ENCODE assay signal across 10 cellular contexts in the genomic region with DNA sequence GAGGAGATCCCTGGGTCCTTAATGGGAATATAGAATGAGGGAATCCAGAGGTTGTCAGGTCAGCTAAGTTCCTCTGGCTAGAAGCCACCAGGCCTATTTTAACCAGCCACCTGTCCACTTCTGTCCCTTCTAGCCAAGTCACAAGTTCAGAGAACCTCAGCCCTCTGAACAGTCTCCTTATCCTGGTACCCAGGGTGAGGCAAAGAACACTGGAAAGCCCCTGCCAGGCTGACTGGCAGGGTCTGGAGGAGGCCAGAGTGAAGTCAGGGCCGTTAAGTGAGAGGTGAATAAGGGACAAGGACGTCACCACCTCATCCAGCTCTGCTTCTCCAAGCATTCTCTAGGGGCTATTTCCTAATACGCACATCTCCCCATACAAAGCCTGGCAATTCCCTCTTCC. TPM values are rescaled to one million over a fixed set of nuclear protein-coding genes. Genes with fewer than 3 reads are reported as not detected.
DNase-seq lines count a peak whose midpoint lies in the region; ATAC-seq, FAIRE-seq and TF ChIP-seq lines count a peak whose summit lies in the region.
"Had no signal": no experiment of that assay in that cellular context is flagged by ENCODE, and none has a peak within 500 bp of the region (broad histone marks: within the 10 kb centered on the region; RNA-seq: fewer than 3 reads in every experiment).

No MANE protein-coding gene starts in this region.

- H3K4me3 ChIP-seq in HepG2 (replicated peaks in 1 of 3; ENCODE audit: insufficient read depth in 1 of 3, low read depth in 2 of 3, low read length in 3 of 3) (0 out of 6 replicates have a peak overlapping the region, but pooled peaks of 1 of the 3 experiments have one; percentile 20), right lobe of liver (no peak overlapping the region)
- no peak overlapping the region for H3K4me3 ChIP-seq in effector memory CD4-positive, alpha-beta T cell (ENCODE audit: insufficient read depth, low read depth, low read length, poor library complexity, severe bottlenecking)

- POLR2A ChIA-PET in HepG2 (lab: Yijun Ruan, JAX), result interaction anchor here (1.5 to 1.6 kb wide), 2 partner anchors 14 to 16 kb away, joined by 4 to 5 read pairs; a partner anchor contains a TSS

- peak overlapping the region; percentile 41 for H3K27ac Mint-ChIP-seq in central memory CD8-positive, alpha-beta T cell (ENCODE audit: low read depth)
- H3K27ac Mint-ChIP-seq in type B pancreatic cell, result peak overlapping the region; percentile 73

- ATAC-seq in HepG2 (no peak), right lobe of liver (no peak)
- no peak for ATAC-seq in central memory CD8-positive, alpha-beta T cell (replicated peaks; ENCODE audit: extremely low read depth, poor library complexity, severe bottlenecking)
- ATAC-seq: activated naive CD4-positive, alpha-beta T cell treated with anti-CD3 and anti-CD28 coated beads, Interleukin-2, amount 50 U/mL, for 72 hours had no signal

- peaks cover 53% of the 10 kb centered on the region for H3K79me2 ChIP-seq in HepG2 (ENCODE audit: insufficient read depth, low read length)

- no peaks in the 10 kb centered on the region for H3K9me3 ChIP-seq in HepG2 (ENCODE audit: low read length)
- H3K9me3 ChIP-seq in right lobe of liver, result no peaks in the 10 kb centered on the region
- no peaks in the 10 kb centered on the region for H3K9me3 ChIP-seq in effector memory CD4-positive, alpha-beta T cell (ENCODE audit: control insufficient read depth, low read length)

- WGBS in HepG2 (ENCODE audit: low lambda C conversion rate), result 85% methylated on average over 3 of the region's 3 CpGs
- 61% methylated on average over 3 of the region's 3 CpGs for WGBS in right lobe of liver (ENCODE audit: insufficient coverage, low coverage, low lambda C conversion rate, missing lambda C conversion rate)

- H3K4me1 ChIP-seq in HepG2 (ENCODE audit: insufficient read depth, low read length), result peaks cover 30% of the 10 kb centered on the region
- H3K4me1 ChIP-seq in right lobe of liver, result peaks cover 0 to 28% (median 8%) of the 10 kb centered on the region in 4 donors
- peaks cover 31% of the 10 kb centered on the region for H3K4me1 ChIP-seq in effector memory CD4-positive, alpha-beta T cell (ENCODE audit: control insufficient read depth, insufficient read depth, low read length, poor library complexity, severe bottlenecking)

- H3K27me3 ChIP-seq in HepG2 (ENCODE audit: control insufficient read depth in 1 of 2, insufficient read depth in 2 of 2, low read length in 2 of 2), result peaks cover 0 to 2% of the 10 kb centered on the region in 2 experiments; a peak in 1 of 5 replicates
- H3K27me3 ChIP-seq in right lobe of liver, result no peaks in the 10 kb centered on the region
- H3K27me3 ChIP-seq in effector memory CD4-positive, alpha-beta T cell (replicated peaks; ENCODE audit: control insufficient read depth, insufficient read depth, low read length, poor library complexity, severe bottlenecking), result no peaks in the 10 kb centered on the region

- intact Hi-C loops in HepG2 (cut with micrococcal nuclease; ENCODE audit: unreplicated experiment), result no loop called here
- intact Hi-C loops in right lobe of liver (cut with DNase I), result no loop called here

- no peak for TF ChIP-seq EP300 in HepG2 (IDR thresholded peaks at IDR 0.05; ENCODE audit: low read depth in 2 of 2, low read length in 2 of 2)
- no peak for TF ChIP-seq EP300 in HepG2 (CRISPR knock-in tag; IDR thresholded peaks at IDR 0.05; ENCODE audit: borderline replicate concordance)

- H3K36me3 ChIP-seq in HepG2 (replicated peaks in 1 of 2; ENCODE audit: control insufficient read depth in 1 of 2, insufficient read depth in 2 of 2, low read length in 2 of 2), result peaks cover 5 to 27% of the 10 kb centered on the region in 2 experiments; a peak in 3 of 5 replicates
- peaks cover 0 to 30% (median 11%) of the 10 kb centered on the region in 4 donors for H3K36me3 ChIP-seq in right lobe of liver
- H3K36me3 ChIP-seq in effector memory CD4-positive, alpha-beta T cell (ENCODE audit: control insufficient read depth, insufficient read depth, low read length), result peaks cover 20% of the 10 kb centered on the region

- H3K4me3 Mint-ChIP-seq in central memory CD8-positive, alpha-beta T cell, result peak overlapping the region; percentile 46
- H3K4me3 Mint-ChIP-seq in type B pancreatic cell, result peak overlapping the region; percentile 97

- no TSS peak for BruUV-seq in HepG2 (replicated peaks; lab: Mats Ljungman, UMichigan)

- H3K27me3 Mint-ChIP-seq in central memory CD8-positive, alpha-beta T cell, result no peaks in the 10 kb centered on the region
- no peaks in the 10 kb centered on the region for H3K27me3 Mint-ChIP-seq in type B pancreatic cell

- no peak for TF ChIP-seq POLR2A in HepG2 (IDR thresholded peaks at IDR 0.05; ENCODE audit: insufficient read depth in 1 of 2, low read depth in 2 of 2, low read length in 2 of 2)
- no peak for TF ChIP-seq POLR2A in right lobe of liver (IDR thresholded peaks at IDR 0.05)

- no peak overlapping the region for H2AFZ ChIP-seq in HepG2 (ENCODE audit: low read length)

- H3K4me2 ChIP-seq in HepG2 (ENCODE audit: low read depth, low read length), result peak overlapping the region; percentile 90

- CTCF ChIA-PET in HepG2 (lab: Yijun Ruan, JAX; ENCODE audit: low intra/inter-chr PET ratio, low total read pairs), result no interaction called here

- DNase-seq in HepG2 (ENCODE audit: low spot score) (no peak), right lobe of liver (no peak), type B pancreatic cell (ENCODE audit: extremely low spot score, unreplicated experiment) (no peak), NCI-H1092 (lab: John Stamatoyannopoulos, UW) (no peak)
- DNase-seq in central memory CD8-positive, alpha-beta T cell (ENCODE audit: low spot score in 2 of 2), result no peak
- no peak for DNase-seq in effector memory CD4-positive, alpha-beta T cell
- DNase-seq: NCI-H526; stimulated activated CD8-positive, alpha-beta memory T cell treated with anti-CD3 and anti-CD28 coated beads, Interleukin-4, amount 100 ng/mL, for 48 hours; T1000 had no signal

- H3K27ac ChIP-seq in HepG2 (ENCODE audit: extremely low read length, insufficient read depth, low read length), result no peak overlapping the region
- H3K27ac ChIP-seq in right lobe of liver, result no peak overlapping the region
- H3K27ac ChIP-seq in effector memory CD4-positive, alpha-beta T cell (ENCODE audit: insufficient read depth, low read length, poor library complexity, severe bottlenecking), result no peak overlapping the region

- H3K9me3 Mint-ChIP-seq in central memory CD8-positive, alpha-beta T cell, result no peaks in the 10 kb centered on the region
- no peaks in the 10 kb centered on the region for H3K9me3 Mint-ChIP-seq in type B pancreatic cell
- H3K9me3 Mint-ChIP-seq: activated naive CD4-positive, alpha-beta T cell treated with anti-CD3 and anti-CD28 coated beads, Interleukin-2, amount 50 U/mL, for 72 hours had no signal

- H3K4me1 Mint-ChIP-seq in central memory CD8-positive, alpha-beta T cell, result peaks cover 52% of the 10 kb centered on the region
- peaks cover 37% of the 10 kb centered on the region for H3K4me1 Mint-ChIP-seq in type B pancreatic cell (ENCODE audit: unreplicated experiment)

- TF ChIP-seq CTCF in HepG2 (CRISPR knock-in tag; IDR thresholded peaks at IDR 0.05), result no peak
- no peak for TF ChIP-seq CTCF in right lobe of liver (IDR thresholded peaks at IDR 0.05)
- TF ChIP-seq CTCF in type B pancreatic cell (conservative IDR thresholded peaks at IDR 0.05), result no peak

- no peaks in the 10 kb centered on the region for H4K20me1 ChIP-seq in HepG2 (ENCODE audit: insufficient read depth, low read length)

- no peak for FAIRE-seq in HepG2 (lab: Jason Lieb, UNC)

- in situ Hi-C loops in HepG2 (cut with HindIII; ENCODE audit: extremely low pct_ligation_motif_present, low pct_unique_long_range_greater_than_20kb), result no loop called here

- H3K9ac ChIP-seq in HepG2 (ENCODE audit: insufficient read depth, low read depth, low read length), result peak overlapping the region; percentile 24; the same call in 1 of the 2 replicates

- no peak for TF ChIP-seq RAD21 in HepG2 (CRISPR knock-in tag; IDR thresholded peaks at IDR 0.05)

- peaks cover 46% of the 10 kb centered on the region for H3K36me3 Mint-ChIP-seq in central memory CD8-positive, alpha-beta T cell (ENCODE audit: insufficient read depth)
- peaks cover 22% of the 10 kb centered on the region for H3K36me3 Mint-ChIP-seq in type B pancreatic cell

RNA-seq across cellular contexts. Expression of a gene that starts 2.7 kb away (rescaled TPM):
- total RNA-seq in HepG2 (2016; rRNA removed; fragmentation: Illumina TruSeq; extraction: Trizol) (19.8 and 32.0 TPM in 2 replicates), right lobe of liver (10 to 100 TPM; 25.9 to 34.6 (median 31.9) TPM), type B pancreatic cell (ENCODE audit: low replicate concordance) (138 and 154 TPM in 2 replicates)
- 19.4 and 21.9 TPM in 2 replicates for total RNA-seq in HepG2 (2016; cell fraction: cytosol; rRNA removed; fragmentation: Illumina TruSeq; extraction: Trizol; ENCODE audit: low read depth)
- total RNA-seq in HepG2 (2016; cell fraction: insoluble cytoplasmic fraction; rRNA removed; fragmentation: Illumina TruSeq; extraction: Trizol), result 18.5 and 25.6 TPM in 2 replicates
- total RNA-seq in HepG2 (2016; cell fraction: membrane; rRNA removed; fragmentation: Illumina TruSeq; extraction: Trizol), result 66.8 and 71.2 TPM in 2 replicates
- total RNA-seq in HepG2 (2016; cell fraction: nucleus; rRNA removed; fragmentation: Illumina TruSeq; extraction: Trizol), result 30.3 and 34.3 TPM in 2 replicates
- 118 and 126 TPM in 2 replicates for polyA plus RNA-seq in HepG2 (2011; rRNA removed)
- 101 and 109 TPM in 2 replicates for polyA plus RNA-seq in HepG2 (2011; cell fraction: cytosol; rRNA removed)
- polyA plus RNA-seq in HepG2 (2011; cell fraction: nucleus; rRNA removed), result 101 and 114 TPM in 2 replicates
- polyA plus RNA-seq in HepG2 (2012), result 127 and 151 TPM in 2 replicates
- polyA plus RNA-seq in HepG2 (2016; cell fraction: cytosol; fragmentation: Illumina TruSeq; extraction: Trizol; ENCODE audit: low read depth), result 143 and 153 TPM in 2 replicates
- polyA plus RNA-seq in HepG2 (2016; cell fraction: insoluble cytoplasmic fraction; fragmentation: Illumina TruSeq; extraction: Trizol; ENCODE audit: low read depth), result 110 and 145 TPM in 2 replicates
- 280 and 308 TPM in 2 replicates for polyA plus RNA-seq in HepG2 (2016; cell fraction: membrane; fragmentation: Illumina TruSeq; extraction: Trizol; ENCODE audit: low read depth)
- 149 and 153 TPM in 2 replicates for polyA plus RNA-seq in HepG2 (2016; cell fraction: nucleus; fragmentation: Illumina TruSeq; extraction: Trizol; ENCODE audit: insufficient read depth, low read depth)
- polyA minus RNA-seq in HepG2 (2011; rRNA and poly(A)+ RNA removed; ENCODE audit: low replicate concordance), result 128 and 176 TPM in 2 replicates
- polyA minus RNA-seq in HepG2 (2011; cell fraction: cytosol; rRNA and poly(A)+ RNA removed), result 85.9 and 95.1 TPM in 2 replicates
- polyA minus RNA-seq in HepG2 (2011; cell fraction: nucleus; rRNA and poly(A)+ RNA removed), result 45.1 and 50.7 TPM in 2 replicates

RNA-seq across cellular contexts. Expression of a gene that starts 3.2 kb away (rescaled TPM):
- total RNA-seq in HepG2 (2016; rRNA removed; fragmentation: Illumina TruSeq; extraction: Trizol) (68.0 and 69.8 TPM in 2 replicates), right lobe of liver (10 to 100 TPM; 14.2 to 29.6 (median 22.9) TPM), type B pancreatic cell (ENCODE audit: low replicate concordance) (43.1 and 55.7 TPM in 2 replicates)
- total RNA-seq in HepG2 (2016; cell fraction: cytosol; rRNA removed; fragmentation: Illumina TruSeq; extraction: Trizol; ENCODE audit: low read depth), result 111 and 129 TPM in 2 replicates
- total RNA-seq in HepG2 (2016; cell fraction: insoluble cytoplasmic fraction; rRNA removed; fragmentation: Illumina TruSeq; extraction: Trizol), result 64.4 and 71.8 TPM in 2 replicates
- 142 and 154 TPM in 2 replicates for total RNA-seq in HepG2 (2016; cell fraction: membrane; rRNA removed; fragmentation: Illumina TruSeq; extraction: Trizol)
- 40.7 and 41.3 TPM in 2 replicates for total RNA-seq in HepG2 (2016; cell fraction: nucleus; rRNA removed; fragmentation: Illumina TruSeq; extraction: Trizol)
- 67.6 and 75.4 TPM in 2 replicates for polyA plus RNA-seq in HepG2 (2011; rRNA removed)
- polyA plus RNA-seq in HepG2 (2011; cell fraction: cytosol; rRNA removed), result 79.0 and 80.4 TPM in 2 replicates
- 109 and 116 TPM in 2 replicates for polyA plus RNA-seq in HepG2 (2011; cell fraction: nucleus; rRNA removed)
- polyA plus RNA-seq in HepG2 (2012), result 54.3 and 56.5 TPM in 2 replicates
- polyA plus RNA-seq in HepG2 (2016; cell fraction: cytosol; fragmentation: Illumina TruSeq; extraction: Trizol; ENCODE audit: low read depth), result 153 and 183 TPM in 2 replicates
- 78.9 and 80.0 TPM in 2 replicates for polyA plus RNA-seq in HepG2 (2016; cell fraction: insoluble cytoplasmic fraction; fragmentation: Illumina TruSeq; extraction: Trizol; ENCODE audit: low read depth)
- polyA plus RNA-seq in HepG2 (2016; cell fraction: membrane; fragmentation: Illumina TruSeq; extraction: Trizol; ENCODE audit: low read depth), result 162 and 180 TPM in 2 replicates
- polyA plus RNA-seq in HepG2 (2016; cell fraction: nucleus; fragmentation: Illumina TruSeq; extraction: Trizol; ENCODE audit: insufficient read depth, low read depth), result 87.0 and 90.3 TPM in 2 replicates
- polyA minus RNA-seq in HepG2 (2011; rRNA and poly(A)+ RNA removed; ENCODE audit: low replicate concordance), result 70.4 and 79.0 TPM in 2 replicates
- 19.7 and 20.9 TPM in 2 replicates for polyA minus RNA-seq in HepG2 (2011; cell fraction: cytosol; rRNA and poly(A)+ RNA removed)
- 29.2 and 33.6 TPM in 2 replicates for polyA minus RNA-seq in HepG2 (2011; cell fraction: nucleus; rRNA and poly(A)+ RNA removed)

RNA-seq across cellular contexts. Expression of a gene that starts 6.6 kb away (rescaled TPM):
- total RNA-seq in HepG2 (2016; rRNA removed; fragmentation: Illumina TruSeq; extraction: Trizol) (161 and 239 TPM in 2 replicates), right lobe of liver (100 to 1,000 TPM; 238 to 330 (median 244) TPM), type B pancreatic cell (ENCODE audit: low replicate concordance) (478 and 570 TPM in 2 replicates)
- total RNA-seq in HepG2 (2016; cell fraction: cytosol; rRNA removed; fragmentation: Illumina TruSeq; extraction: Trizol; ENCODE audit: low read depth), result 90.5 and 100 TPM in 2 replicates
- 168 and 250 TPM in 2 replicates for total RNA-seq in HepG2 (2016; cell fraction: insoluble cytoplasmic fraction; rRNA removed; fragmentation: Illumina TruSeq; extraction: Trizol)
- 138 and 155 TPM in 2 replicates for total RNA-seq in HepG2 (2016; cell fraction: membrane; rRNA removed; fragmentation: Illumina TruSeq; extraction: Trizol)
- total RNA-seq in HepG2 (2016; cell fraction: nucleus; rRNA removed; fragmentation: Illumina TruSeq; extraction: Trizol), result 68.4 and 69.0 TPM in 2 replicates
- polyA plus RNA-seq in HepG2 (2011; rRNA removed), result 274 and 310 TPM in 2 replicates
- 305 and 428 TPM in 2 replicates for polyA plus RNA-seq in HepG2 (2011; cell fraction: cytosol; rRNA removed)
- polyA plus RNA-seq in HepG2 (2011; cell fraction: nucleus; rRNA removed), result 83.2 and 122 TPM in 2 replicates
- 331 and 348 TPM in 2 replicates for polyA plus RNA-seq in HepG2 (2012)
- polyA plus RNA-seq in HepG2 (2016; cell fraction: cytosol; fragmentation: Illumina TruSeq; extraction: Trizol; ENCODE audit: low read depth), result 210 and 241 TPM in 2 replicates
- 472 and 477 TPM in 2 replicates for polyA plus RNA-seq in HepG2 (2016; cell fraction: insoluble cytoplasmic fraction; fragmentation: Illumina TruSeq; extraction: Trizol; ENCODE audit: low read depth)
- 260 and 279 TPM in 2 replicates for polyA plus RNA-seq in HepG2 (2016; cell fraction: membrane; fragmentation: Illumina TruSeq; extraction: Trizol; ENCODE audit: low read depth)
- 204 and 210 TPM in 2 replicates for polyA plus RNA-seq in HepG2 (2016; cell fraction: nucleus; fragmentation: Illumina TruSeq; extraction: Trizol; ENCODE audit: insufficient read depth, low read depth)
- 234 and 265 TPM in 2 replicates for polyA minus RNA-seq in HepG2 (2011; rRNA and poly(A)+ RNA removed; ENCODE audit: low replicate concordance)
- 83.4 and 114 TPM in 2 replicates for polyA minus RNA-seq in HepG2 (2011; cell fraction: cytosol; rRNA and poly(A)+ RNA removed)
- polyA minus RNA-seq in HepG2 (2011; cell fraction: nucleus; rRNA and poly(A)+ RNA removed), result 37.2 and 53.3 TPM in 2 replicates

RNA-seq across cellular contexts. Expression of a gene that starts 9.6 kb away (rescaled TPM):
- 33.2 and 37.5 TPM in 2 replicates for total RNA-seq in HepG2 (2016; rRNA removed; fragmentation: Illumina TruSeq; extraction: Trizol)
- 10.5 and 10.6 TPM in 2 replicates for total RNA-seq in HepG2 (2016; cell fraction: cytosol; rRNA removed; fragmentation: Illumina TruSeq; extraction: Trizol; ENCODE audit: low read depth)
- 33.3 and 34.6 TPM in 2 replicates for total RNA-seq in HepG2 (2016; cell fraction: insoluble cytoplasmic fraction; rRNA removed; fragmentation: Illumina TruSeq; extraction: Trizol)
- 23.7 and 24.5 TPM in 2 replicates for total RNA-seq in HepG2 (2016; cell fraction: membrane; rRNA removed; fragmentation: Illumina TruSeq; extraction: Trizol)
- total RNA-seq in HepG2 (2016; cell fraction: nucleus; rRNA removed; fragmentation: Illumina TruSeq; extraction: Trizol), result 13.4 and 18.2 TPM in 2 replicates
- polyA plus RNA-seq in HepG2 (2011; rRNA removed), result 27.6 and 30.9 TPM in 2 replicates
- 19.6 and 22.8 TPM in 2 replicates for polyA plus RNA-seq in HepG2 (2011; cell fraction: cytosol; rRNA removed)
- 13.4 and 14.0 TPM in 2 replicates for polyA plus RNA-seq in HepG2 (2011; cell fraction: nucleus; rRNA removed)
- polyA plus RNA-seq in HepG2 (2012), result 18.6 and 20.8 TPM in 2 replicates
- polyA plus RNA-seq in HepG2 (2016; cell fraction: cytosol; fragmentation: Illumina TruSeq; extraction: Trizol; ENCODE audit: low read depth), result 5.8 and 6.4 TPM in 2 replicates
- 41.4 and 41.6 TPM in 2 replicates for polyA plus RNA-seq in HepG2 (2016; cell fraction: insoluble cytoplasmic fraction; fragmentation: Illumina TruSeq; extraction: Trizol; ENCODE audit: low read depth)
- 11.9 and 12.0 TPM in 2 replicates for polyA plus RNA-seq in HepG2 (2016; cell fraction: membrane; fragmentation: Illumina TruSeq; extraction: Trizol; ENCODE audit: low read depth)
- 31.1 and 36.5 TPM in 2 replicates for polyA plus RNA-seq in HepG2 (2016; cell fraction: nucleus; fragmentation: Illumina TruSeq; extraction: Trizol; ENCODE audit: insufficient read depth, low read depth)
- polyA minus RNA-seq in HepG2 (2011; rRNA and poly(A)+ RNA removed; ENCODE audit: low replicate concordance), result 20.5 and 70.5 TPM in 2 replicates
- polyA minus RNA-seq in HepG2 (2011; cell fraction: cytosol; rRNA and poly(A)+ RNA removed), result 13.2 and 14.7 TPM in 2 replicates
- polyA minus RNA-seq in HepG2 (2011; cell fraction: nucleus; rRNA and poly(A)+ RNA removed), result 9.0 and 11.4 TPM in 2 replicates
- 10 to 100 TPM; 16.0 to 24.3 (median 18.2) TPM for total RNA-seq in right lobe of liver
- 42.8 and 61.1 TPM in 2 replicates for total RNA-seq in type B pancreatic cell (ENCODE audit: low replicate concordance)

RNA-seq across cellular contexts. Expression of a gene that starts 13.5 kb away (rescaled TPM):
- total RNA-seq in HepG2 (2016; rRNA removed; fragmentation: Illumina TruSeq; extraction: Trizol), result not detected in 2 replicates
- not detected in 2 replicates for total RNA-seq in HepG2 (2016; cell fraction: cytosol; rRNA removed; fragmentation: Illumina TruSeq; extraction: Trizol; ENCODE audit: low read depth)
- total RNA-seq in HepG2 (2016; cell fraction: insoluble cytoplasmic fraction; rRNA removed; fragmentation: Illumina TruSeq; extraction: Trizol), result not detected in 2 replicates
- not detected in 2 replicates for total RNA-seq in HepG2 (2016; cell fraction: membrane; rRNA removed; fragmentation: Illumina TruSeq; extraction: Trizol)
- not detected in 2 replicates for total RNA-seq in HepG2 (2016; cell fraction: nucleus; rRNA removed; fragmentation: Illumina TruSeq; extraction: Trizol)
- not detected in 2 replicates for polyA plus RNA-seq in HepG2 (2011; rRNA removed)
- not detected in 2 replicates for polyA plus RNA-seq in HepG2 (2011; cell fraction: cytosol; rRNA removed)
- polyA plus RNA-seq in HepG2 (2011; cell fraction: nucleus; rRNA removed), result not detected in 2 replicates
- polyA plus RNA-seq in HepG2 (2012), result not detected in 2 replicates
- not detected in 2 replicates for polyA plus RNA-seq in HepG2 (2016; cell fraction: cytosol; fragmentation: Illumina TruSeq; extraction: Trizol; ENCODE audit: low read depth)
- polyA plus RNA-seq in HepG2 (2016; cell fraction: insoluble cytoplasmic fraction; fragmentation: Illumina TruSeq; extraction: Trizol; ENCODE audit: low read depth), result not detected in 2 replicates
- polyA plus RNA-seq in HepG2 (2016; cell fraction: membrane; fragmentation: Illumina TruSeq; extraction: Trizol; ENCODE audit: low read depth), result not detected in 2 replicates
- polyA plus RNA-seq in HepG2 (2016; cell fraction: nucleus; fragmentation: Illumina TruSeq; extraction: Trizol; ENCODE audit: insufficient read depth, low read depth), result not detected in 2 replicates
- 10.0 TPM in 1 of 2 replicates, not detected in the other for polyA minus RNA-seq in HepG2 (2011; rRNA and poly(A)+ RNA removed; ENCODE audit: low replicate concordance)
- polyA minus RNA-seq in HepG2 (2011; cell fraction: cytosol; rRNA and poly(A)+ RNA removed), result not detected in 2 replicates
- polyA minus RNA-seq in HepG2 (2011; cell fraction: nucleus; rRNA and poly(A)+ RNA removed), result not detected in 2 replicates
- 100 to 1,000 TPM in 1 of 6 experiments, 10 to 100 TPM in 4, 1 to 10 TPM in 1; 9.6 to 114 (median 23.3) TPM for total RNA-seq in right lobe of liver
- 118 and 284 TPM in 2 replicates for total RNA-seq in type B pancreatic cell (ENCODE audit: low replicate concordance)
